14 cellular contexts compared by ENCODE assay signal in genomic region chr20:29326376-29327070, GRCh38.
DNase-seq lines count a peak whose midpoint lies in the region; ATAC-seq and TF ChIP-seq lines count a peak whose summit lies in the region.
"Had no signal": no experiment of that assay in that cellular context is flagged by ENCODE, and none has a peak within 500 bp of the region (broad histone marks: within the 10 kb centered on the region; RNA-seq: fewer than 3 reads in every experiment).

No MANE protein-coding gene starts in this region.

- H3K36me3 ChIP-seq in heart left ventricle (no peaks in the 10 kb centered on the region), right atrium auricular region (no peaks in the 10 kb centered on the region), esophagus muscularis mucosa (no peaks in the 10 kb centered on the region), hepatocyte (replicated peaks; ENCODE audit: insufficient read depth, low read depth) (no peaks in the 10 kb centered on the region)
- no peaks in the 10 kb centered on the region for H3K36me3 ChIP-seq in naive thymus-derived CD4-positive, alpha-beta T cell (ENCODE audit: control insufficient read depth in 2 of 3, insufficient read depth in 3 of 3, low read length in 3 of 3)
- H3K36me3 ChIP-seq: MG63, SJSA1 had no signal

- H4K20me1 ChIP-seq in hepatocyte (ENCODE audit: insufficient read depth, poor library complexity, severe bottlenecking): no peaks in the 10 kb centered on the region

- no peak for TF ChIP-seq CTCF in heart left ventricle (IDR thresholded peaks at IDR 0.05)
- no peak for TF ChIP-seq CTCF in right atrium auricular region (IDR thresholded peaks at IDR 0.05)
- TF ChIP-seq CTCF in esophagus muscularis mucosa (IDR thresholded peaks at IDR 0.05): no peak
- TF ChIP-seq CTCF in hepatocyte (IDR thresholded peaks at IDR 0.05; ENCODE audit: poor library complexity): no peak

- H3K4me3 ChIP-seq in heart left ventricle (no peak overlapping the region), right atrium auricular region (no peak overlapping the region), esophagus muscularis mucosa (no peak overlapping the region), hepatocyte (no peak overlapping the region)
- H3K4me3 ChIP-seq in naive thymus-derived CD4-positive, alpha-beta T cell (ENCODE audit: low read length): no peak overlapping the region
- H3K4me3 ChIP-seq: MG63, SJSA1 had no signal

- peak in 3 of 4 donors; percentile 33 to 75 (median 50) for ATAC-seq in heart left ventricle
- ATAC-seq in naive thymus-derived CD4-positive, alpha-beta T cell: peak; percentile 50
- ATAC-seq in HG02938 (IDR thresholded peaks at IDR 0.05; ENCODE audit: unreplicated experiment): no peak

- no peaks in the 10 kb centered on the region for H3K79me2 ChIP-seq in hepatocyte

- H3K9me3 Mint-ChIP-seq in naive thymus-derived CD4-positive, alpha-beta T cell: peaks cover 4 to 62% (median 23%) of the 10 kb centered on the region in 11 donors

- H2AFZ ChIP-seq in hepatocyte: no peak overlapping the region

- POLR2A ChIA-PET in naive thymus-derived CD4-positive, alpha-beta T cell (lab: Charles Lee): interaction anchor here (0.6 kb wide), 1 partner anchor 9 kb away, joined by 3 read pairs; no protein-coding TSS in a partner anchor

- H3K27ac ChIP-seq in heart left ventricle (no peak overlapping the region), right atrium auricular region (no peak overlapping the region), esophagus muscularis mucosa (replicated peaks in 1 of 4) (no peak overlapping the region), hepatocyte (no peak overlapping the region)
- H3K27ac ChIP-seq in naive thymus-derived CD4-positive, alpha-beta T cell (ENCODE audit: low read depth, low read length): no peak overlapping the region
- H3K27ac ChIP-seq: SJSA1 had no signal

- TF ChIP-seq POLR2A in heart left ventricle (IDR thresholded peaks at IDR 0.05): no peak
- TF ChIP-seq POLR2A in esophagus muscularis mucosa (IDR thresholded peaks at IDR 0.05; ENCODE audit: low read depth): no peak

- WGBS in heart left ventricle, 4 donors: 65 to 75% (median 72%) methylated on average over 27 of the region's 27 CpGs
- WGBS in esophagus muscularis mucosa: 76% methylated on average over 27 of the region's 27 CpGs
- whole genome bisulfite sequencing in hepatocyte (ENCODE audit: low lambda C conversion rate, missing lambda C conversion rate): 77% methylated on average over 27 of the region's 27 CpGs

- peaks cover 0 to 17% (median 4%) of the 10 kb centered on the region in 7 donors for H3K4me1 Mint-ChIP-seq in naive thymus-derived CD4-positive, alpha-beta T cell
- H3K4me1 Mint-ChIP-seq: mesothelial cell of epicardium had no signal

- no peak overlapping the region for H3K4me2 ChIP-seq in hepatocyte

- peaks cover 0 to 39% (median 0%) of the 10 kb centered on the region in 9 donors for H3K27me3 ChIP-seq in heart left ventricle
- no peaks in the 10 kb centered on the region for H3K27me3 ChIP-seq in right atrium auricular region
- peaks cover 0 to 73% (median 0%) of the 10 kb centered on the region in 4 donors for H3K27me3 ChIP-seq in esophagus muscularis mucosa
- H3K27me3 ChIP-seq in naive thymus-derived CD4-positive, alpha-beta T cell (ENCODE audit: control insufficient read depth in 2 of 2, insufficient read depth in 2 of 2, low read length in 2 of 2): no peaks in the 10 kb centered on the region
- H3K27me3 ChIP-seq in hepatocyte: no peaks in the 10 kb centered on the region
- H3K27me3 ChIP-seq: MG63, SJSA1 had no signal

- H3K4me3 Mint-ChIP-seq in naive thymus-derived CD4-positive, alpha-beta T cell: peak overlapping the region in 2 of 10 donors; percentile 16 to 36
- H3K4me3 Mint-ChIP-seq: mesothelial cell of epicardium had no signal

- DNase-seq in heart left ventricle (peak in 1 of 5 donors; percentile 67), right atrium auricular region (ENCODE audit: low spot score) (no peak), esophagus muscularis mucosa (ENCODE audit: extremely low spot score) (peak; percentile 93), hepatocyte (ENCODE audit: low spot score) (no peak), NCI-H510A (lab: John Stamatoyannopoulos, UW) (no peak)
- no peak for DNase-seq in naive thymus-derived CD4-positive, alpha-beta T cell
- no peak for DNase-seq in activated CD4-positive, CD25-positive, alpha-beta regulatory T cell (lab: John Stamatoyannopoulos, UW)
- DNase-seq: activated CD8-positive, alpha-beta memory T cell treated with anti-CD3 and anti-CD28 coated beads, Interleukin-2, amount 50 U/mL, for 4 hours; MG63; NCI-H187; OCI-M1 had no signal

- H3K27ac Mint-ChIP-seq in naive thymus-derived CD4-positive, alpha-beta T cell: no peak overlapping the region
- H3K27ac Mint-ChIP-seq: mesothelial cell of epicardium had no signal

- intact Hi-C loops in heart left ventricle (cut with DNase I): loop anchor here in 2 of 10 donors (10.0 kb wide), 2 partner anchors 1018 to 1178 kb away; no protein-coding TSS in a partner anchor
- intact Hi-C loops in esophagus muscularis mucosa (cut with DNase I): no loop called here
- intact Hi-C loops in naive thymus-derived CD4-positive, alpha-beta T cell (cut with micrococcal nuclease): loop anchor here in 1 of 2 donors (1.0 kb wide), 1 partner anchor 1023 kb away; no protein-coding TSS in a partner anchor

- H3K4me1 ChIP-seq in heart left ventricle (no peaks in the 10 kb centered on the region), right atrium auricular region (no peaks in the 10 kb centered on the region), esophagus muscularis mucosa (peaks cover 0 to 14% (median 0%) of the 10 kb centered on the region in 4 donors), hepatocyte (ENCODE audit: insufficient read depth) (no peaks in the 10 kb centered on the region)
- no peaks in the 10 kb centered on the region for H3K4me1 ChIP-seq in naive thymus-derived CD4-positive, alpha-beta T cell (ENCODE audit: control insufficient read depth in 2 of 2, insufficient read depth in 2 of 2, low read length in 2 of 2)
- H3K4me1 ChIP-seq: SJSA1 had no signal

- H3K36me3 Mint-ChIP-seq in naive thymus-derived CD4-positive, alpha-beta T cell: peaks cover 0 to 13% (median 6%) of the 10 kb centered on the region in 5 donors

- H3K9me2 ChIP-seq in hepatocyte (replicated peaks; ENCODE audit: insufficient read depth): no peaks in the 10 kb centered on the region

- H3K9me3 ChIP-seq in heart left ventricle (peaks cover 0 to 13% (median 0%) of the 10 kb centered on the region in 12 donors), right atrium auricular region (peaks cover 0 to 9% of the 10 kb centered on the region in 2 donors), esophagus muscularis mucosa (peaks cover 0 to 14% (median 8%) of the 10 kb centered on the region in 4 donors), hepatocyte (ENCODE audit: low read depth) (no peaks in the 10 kb centered on the region)
- H3K9me3 ChIP-seq in naive thymus-derived CD4-positive, alpha-beta T cell (ENCODE audit: control insufficient read depth in 2 of 3, low read length in 3 of 3): peaks cover 0 to 7% (median 0%) of the 10 kb centered on the region in 3 experiments
- H3K9me3 ChIP-seq: SJSA1 had no signal

- TF ChIP-seq EP300 in esophagus muscularis mucosa (IDR thresholded peaks at IDR 0.05): no peak

- peaks cover 5 to 29% (median 10%) of the 10 kb centered on the region in 5 donors for H3K27me3 Mint-ChIP-seq in naive thymus-derived CD4-positive, alpha-beta T cell

- CTCF ChIA-PET in naive thymus-derived CD4-positive, alpha-beta T cell (lab: Charles Lee): interaction anchor here (0.7 kb wide), 1 partner anchor 11 kb away, joined by 4 read pairs; no protein-coding TSS in a partner anchor
